ENCODE assay signal across 24 cellular contexts in the genomic region with DNA sequence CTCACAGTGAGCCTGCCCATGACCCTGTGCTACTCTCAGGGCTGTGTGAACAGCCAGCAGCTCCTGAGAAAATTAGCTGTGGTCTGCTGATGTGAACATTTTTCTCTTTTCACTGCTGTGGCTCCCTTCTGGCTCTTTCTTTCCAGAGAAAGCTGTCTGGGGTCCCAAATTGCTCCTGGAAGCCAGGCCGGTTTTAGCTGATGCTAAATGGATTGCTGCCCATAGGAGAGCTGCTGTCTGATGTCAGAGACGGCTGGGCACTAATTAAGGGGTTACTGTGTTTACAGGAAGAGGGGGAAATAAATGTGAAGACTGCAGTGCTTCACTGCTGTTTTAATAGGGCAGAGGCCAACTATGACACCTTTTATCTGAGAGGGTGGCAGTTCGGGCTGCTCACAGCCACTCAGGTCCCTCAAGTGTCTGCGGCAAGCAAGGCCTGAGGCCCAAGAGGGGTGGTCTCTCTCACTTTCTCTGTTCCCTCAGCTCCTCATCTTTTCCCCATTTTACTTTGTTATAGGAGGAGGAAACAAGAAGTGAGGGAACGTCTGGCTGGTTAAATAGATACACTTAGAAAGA.
DNase-seq lines count a peak whose midpoint lies in the region; ATAC-seq, FAIRE-seq and TF ChIP-seq lines count a peak whose summit lies in the region.
"Had no signal": no experiment of that assay in that cellular context is flagged by ENCODE, and none has a peak within 500 bp of the region (broad histone marks: within the 10 kb centered on the region; RNA-seq: fewer than 3 reads in every experiment).

No MANE protein-coding gene starts in this region.

- no peak overlapping the region for H3K4me3 ChIP-seq in right atrium auricular region
- no peak overlapping the region for H3K4me3 ChIP-seq in K562
- H3K4me3 ChIP-seq in body of pancreas = no peak overlapping the region
- H3K4me3 ChIP-seq: MG63, right lobe of liver, stomach, uterus had no signal

- BruUV-seq in K562 (replicated peaks; lab: Mats Ljungman, UMichigan) = no TSS peak

- ATAC-seq in Right ventricle myocardium inferior (peak; percentile 42), K562 (no peak), body of pancreas (no peak), GM21619 (IDR thresholded peaks at IDR 0.05; ENCODE audit: unreplicated experiment) (no peak)
- ATAC-seq: right lobe of liver had no signal

- no peaks in the 10 kb centered on the region for H3K36me3 Mint-ChIP-seq in type B pancreatic cell
- H3K36me3 Mint-ChIP-seq: CD8-positive, alpha-beta memory T cell had no signal

- H3K9me3 ChIP-seq in right atrium auricular region (no peaks in the 10 kb centered on the region), K562 (replicated peaks; ENCODE audit: control insufficient read depth, insufficient read depth, low read depth, low read length) (no peaks in the 10 kb centered on the region), body of pancreas (no peaks in the 10 kb centered on the region)
- H3K9me3 ChIP-seq: MG63, right lobe of liver, stomach, uterus had no signal

- no peaks in the 10 kb centered on the region for H3K79me2 ChIP-seq in K562 (ENCODE audit: control insufficient read depth, insufficient read depth, low read length)

- TF ChIP-seq CTCF in right atrium auricular region (IDR thresholded peaks at IDR 0.05) (no peak), K562 (IDR thresholded peaks at IDR 0.05 in 2 of 3, conservative IDR thresholded peaks at IDR 0.05 in 1 of 3; ENCODE audit: insufficient read depth in 2 of 3, low read depth in 1 of 3, low read length in 3 of 3) (no peak), type B pancreatic cell (conservative IDR thresholded peaks at IDR 0.05) (no peak), body of pancreas (IDR thresholded peaks at IDR 0.05) (no peak)

- H3K36me3 ChIP-seq in right atrium auricular region (no peaks in the 10 kb centered on the region), K562 (ENCODE audit: control insufficient read depth, insufficient read depth, low read length) (no peaks in the 10 kb centered on the region), body of pancreas (replicated peaks in 1 of 2; ENCODE audit: insufficient read depth in 1 of 2, low read depth in 2 of 2) (no peaks in the 10 kb centered on the region)
- H3K36me3 ChIP-seq: MG63, right lobe of liver, stomach, uterus had no signal

- peaks cover 8% of the 10 kb centered on the region for H3K27me3 Mint-ChIP-seq in type B pancreatic cell

- TF ChIP-seq RAD21 in K562 (CRISPR knock-in tag; conservative IDR thresholded peaks at IDR 0.05 in 1 of 2, IDR thresholded peaks at IDR 0.05 in 1 of 2) = no peak

- no peak for DNase-seq in Right ventricle myocardium inferior (ENCODE audit: missing footprints)
- no peak for DNase-seq in right atrium auricular region (ENCODE audit: low spot score)
- DNase-seq in K562 (ENCODE audit: extremely low read depth in 1 of 4, low spot score in 3 of 4) = no peak
- DNase-seq in left kidney (ENCODE audit: low read depth, low spot score) = peak; percentile 17
- DNase-seq in type B pancreatic cell (ENCODE audit: extremely low spot score, unreplicated experiment) = no peak
- no peak for DNase-seq in T1000 (lab: John Stamatoyannopoulos, UW)
- no peak for DNase-seq in body of pancreas
- DNase-seq: activated naive CD4-positive, alpha-beta T cell treated with Interleukin-2 at 50 U/mL for 16 hours; aorta; CD8-positive, alpha-beta memory T cell; EL; foreskin melanocyte; kidney glomerular epithelial cell; MG63; midbrain; NCI-H345; occipital lobe; right lobe of liver; stomach; T-helper 1 cell; uterus had no signal

- no peak overlapping the region for H3K27ac Mint-ChIP-seq in type B pancreatic cell
- H3K27ac Mint-ChIP-seq: CD8-positive, alpha-beta memory T cell had no signal

- no peak for FAIRE-seq in K562 (lab: Jason Lieb, UNC)
- FAIRE-seq: colon, H54 had no signal

- WGBS in K562 (ENCODE audit: insufficient coverage, low coverage, missing lambda C conversion rate) = 32% methylated on average over 5 of the region's 5 CpGs
- WGBS in body of pancreas, 2 donors = 57 to 70% methylated on average over 5 of the region's 5 CpGs

- peak overlapping the region; percentile 44 for H3K4me3 Mint-ChIP-seq in type B pancreatic cell
- H3K4me3 Mint-ChIP-seq: CD8-positive, alpha-beta memory T cell had no signal

- no peaks in the 10 kb centered on the region for H3K9me3 Mint-ChIP-seq in type B pancreatic cell
- H3K9me3 Mint-ChIP-seq: CD8-positive, alpha-beta memory T cell had no signal

- peak overlapping the region; percentile 47 for H2AFZ ChIP-seq in K562 (ENCODE audit: low read depth, low read length)

- TF ChIP-seq POLR2A in K562 (conservative IDR thresholded peaks at IDR 0.05) = no peak
- TF ChIP-seq POLR2A in body of pancreas (IDR thresholded peaks at IDR 0.05) = no peak

- no peaks in the 10 kb centered on the region for H3K9me1 ChIP-seq in K562 (ENCODE audit: control insufficient read depth, insufficient read depth, low read length)

- H3K9ac ChIP-seq in K562 (ENCODE audit: insufficient read depth in 1 of 2, low read depth in 2 of 2, low read length in 2 of 2) = no peak overlapping the region

- in situ Hi-C loops in K562 (cut with MboI) = no loop called here

- intact Hi-C loops in Right ventricle myocardium inferior (cut with DNase I) (no loop called here), K562 (cut with micrococcal nuclease) (no loop called here), body of pancreas (cut with DNase I) (no loop called here)

- no peaks in the 10 kb centered on the region for H3K27me3 ChIP-seq in right atrium auricular region
- no peaks in the 10 kb centered on the region for H3K27me3 ChIP-seq in K562 (ENCODE audit: control insufficient read depth in 2 of 2, insufficient read depth in 2 of 2, low read length in 2 of 2)
- H3K27me3 ChIP-seq in body of pancreas = no peaks in the 10 kb centered on the region
- H3K27me3 ChIP-seq: MG63, right lobe of liver, stomach, uterus had no signal

- H3K4me2 ChIP-seq in K562 (ENCODE audit: insufficient read depth, low read length) = no peak overlapping the region

- peaks cover 35% of the 10 kb centered on the region for H3K4me1 Mint-ChIP-seq in type B pancreatic cell (ENCODE audit: unreplicated experiment)
- H3K4me1 Mint-ChIP-seq: CD8-positive, alpha-beta memory T cell had no signal

- POLR2A ChIA-PET in K562 (lab: Yijun Ruan, JAX) = interaction anchor here (1.1 kb wide), 1 partner anchor 10 kb away, joined by 5 read pairs; no protein-coding TSS in a partner anchor

- TF ChIP-seq EP300 in K562 (IDR thresholded peaks at IDR 0.05; ENCODE audit: low read length) = no peak

- peak overlapping the region in 1 of 2 donors; percentile 1 for H3K27ac ChIP-seq in right atrium auricular region
- no peak overlapping the region for H3K27ac ChIP-seq in K562 (ENCODE audit: extremely low read depth, low read depth, low read length)
- H3K27ac ChIP-seq in body of pancreas = no peak overlapping the region
- H3K27ac ChIP-seq: right lobe of liver, stomach, uterus had no signal

- peaks cover 0 to 10% of the 10 kb centered on the region in 2 donors for H3K4me1 ChIP-seq in right atrium auricular region
- H3K4me1 ChIP-seq in K562 (replicated peaks in 1 of 2; ENCODE audit: control insufficient read depth in 2 of 2, insufficient read depth in 2 of 2, low read length in 2 of 2) = no peaks in the 10 kb centered on the region; a peak in 1 of 5 replicates
- H3K4me1 ChIP-seq in body of pancreas = no peaks in the 10 kb centered on the region
- H3K4me1 ChIP-seq: right lobe of liver, uterus had no signal

- H4K20me1 ChIP-seq in K562 (replicated peaks; ENCODE audit: control insufficient read depth, insufficient read depth, low read length) = no peaks in the 10 kb centered on the region

- CTCF ChIA-PET in K562 (lab: Yijun Ruan, JAX; ENCODE audit: low intra/inter-chr PET ratio) = no interaction called here

TF ChIP-seq in K562, 482 proteins besides CTCF, POLR2A, EP300 and RAD21 (continues in another document):
- TF ChIP-seq ZNF668 (CRISPR knock-in tag; IDR thresholded peaks at IDR 0.05) (no peak), ARNT (IDR thresholded peaks at IDR 0.05) (no peak), HIVEP1 (CRISPR knock-in tag; IDR thresholded peaks at IDR 0.05) (no peak)
- TF ChIP-seq, protein P1, sequence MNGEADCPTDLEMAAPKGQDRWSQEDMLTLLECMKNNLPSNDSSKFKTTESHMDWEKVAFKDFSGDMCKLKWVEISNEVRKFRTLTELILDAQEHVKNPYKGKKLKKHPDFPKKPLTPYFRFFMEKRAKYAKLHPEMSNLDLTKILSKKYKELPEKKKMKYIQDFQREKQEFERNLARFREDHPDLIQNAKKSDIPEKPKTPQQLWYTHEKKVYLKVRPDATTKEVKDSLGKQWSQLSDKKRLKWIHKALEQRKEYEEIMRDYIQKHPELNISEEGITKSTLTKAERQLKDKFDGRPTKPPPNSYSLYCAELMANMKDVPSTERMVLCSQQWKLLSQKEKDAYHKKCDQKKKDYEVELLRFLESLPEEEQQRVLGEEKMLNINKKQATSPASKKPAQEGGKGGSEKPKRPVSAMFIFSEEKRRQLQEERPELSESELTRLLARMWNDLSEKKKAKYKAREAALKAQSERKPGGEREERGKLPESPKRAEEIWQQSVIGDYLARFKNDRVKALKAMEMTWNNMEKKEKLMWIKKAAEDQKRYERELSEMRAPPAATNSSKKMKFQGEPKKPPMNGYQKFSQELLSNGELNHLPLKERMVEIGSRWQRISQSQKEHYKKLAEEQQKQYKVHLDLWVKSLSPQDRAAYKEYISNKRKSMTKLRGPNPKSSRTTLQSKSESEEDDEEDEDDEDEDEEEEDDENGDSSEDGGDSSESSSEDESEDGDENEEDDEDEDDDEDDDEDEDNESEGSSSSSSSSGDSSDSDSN (IDR thresholded peaks at IDR 0.05; ENCODE audit: borderline replicate concordance in 1 of 2, low read depth in 2 of 2, low read length in 2 of 2) = no peak
